ENCODE assay signal across 14 cellular contexts in genomic region chr6:144660545-144660944, GRCh38.
DNase-seq lines count a peak whose midpoint lies in the region; ATAC-seq and TF ChIP-seq lines count a peak whose summit lies in the region.
"Had no signal": no experiment of that assay in that cellular context is flagged by ENCODE, and none has a peak within 500 bp of the region (broad histone marks: within the 10 kb centered on the region; RNA-seq: fewer than 3 reads in every experiment).

No MANE protein-coding gene starts in this region.

- TF ChIP-seq POLR2A in breast epithelium (IDR thresholded peaks at IDR 0.05) (no peak), body of pancreas (IDR thresholded peaks at IDR 0.05) (no peak)

- H3K4me3 Mint-ChIP-seq in MCF 10A (ENCODE audit: unreplicated experiment), result no peak overlapping the region
- H3K4me3 Mint-ChIP-seq in dendritic cell treated with granulocyte-macrophage colony-stimulating factor and Interleukin-4, amounts not matched to agents 40 ng/mL and 50 ng/mL, for 4 days, result peak overlapping the region; percentile 32
- H3K4me3 Mint-ChIP-seq: activated naive CD8-positive, alpha-beta T cell treated with anti-CD3 and anti-CD28 coated beads, Interleukin-2, amount 50 U/mL, for 24 hours had no signal

- H4K5ac ChIP-seq in mesendoderm (ENCODE audit: low read length), result no peak overlapping the region

- BruUV-seq in MCF 10A (replicated peaks; lab: Mats Ljungman, UMichigan), result no TSS peak

- H3K4ac ChIP-seq in mesendoderm (ENCODE audit: low read depth, low read length), result no peak overlapping the region

- no peaks in the 10 kb centered on the region for H3K79me2 ChIP-seq in mesendoderm (ENCODE audit: control insufficient read depth, insufficient read depth, low read length)

- POLR2A ChIA-PET in MCF 10A (lab: Yijun Ruan, JAX), result no interaction called here

- no peak overlapping the region for H2BK120ac ChIP-seq in mesendoderm (ENCODE audit: low read depth, low read length)

- H3K9ac ChIP-seq in mesendoderm (ENCODE audit: low read length), result no peak overlapping the region

- H3K36me3 ChIP-seq in breast epithelium (no peaks in the 10 kb centered on the region), mesendoderm (ENCODE audit: control insufficient read depth, insufficient read depth, low read length) (no peaks in the 10 kb centered on the region), body of pancreas (replicated peaks in 1 of 2; ENCODE audit: insufficient read depth in 1 of 2, low read depth in 2 of 2) (no peaks in the 10 kb centered on the region)
- H3K36me3 ChIP-seq: neutrophil had no signal

- CTCF ChIA-PET in MCF 10A (lab: Yijun Ruan, JAX), result interaction anchor here (0.7 kb wide), 3 partner anchors 11 to 731 kb away, joined by 3 read pairs; no protein-coding TSS in a partner anchor

- H2BK5ac ChIP-seq in mesendoderm (ENCODE audit: low read length), result no peak overlapping the region

- whole genome bisulfite sequencing in mesendoderm (ENCODE audit: extremely low coverage, insufficient coverage, low lambda C conversion rate), result no CpG with 5 or more reads among the region's 5 CpGs
- WGBS in body of pancreas, 2 donors, result 90 to 98% methylated on average over 5 of the region's 5 CpGs

- H3K27ac ChIP-seq in breast epithelium (peak overlapping the region; percentile 74 to 81), mesendoderm (ENCODE audit: low read depth, low read length) (no peak overlapping the region), body of pancreas (peak overlapping the region in 1 of 4 donors; percentile 1), foreskin keratinocyte (no peak overlapping the region)
- H3K27ac ChIP-seq: dorsolateral prefrontal cortex, VCaP had no signal

- H3K27ac Mint-ChIP-seq in MCF 10A (ENCODE audit: low read depth, unreplicated experiment), result no peak overlapping the region
- peak overlapping the region; percentile 89 for H3K27ac Mint-ChIP-seq in dendritic cell treated with granulocyte-macrophage colony-stimulating factor and Interleukin-4, amounts not matched to agents 40 ng/mL and 50 ng/mL, for 4 days

- peak overlapping the region; percentile 32 for H3K18ac ChIP-seq in mesendoderm (ENCODE audit: low read length)

- no peaks in the 10 kb centered on the region for H3K9me3 Mint-ChIP-seq in MCF 10A (ENCODE audit: unreplicated experiment)
- no peaks in the 10 kb centered on the region for H3K9me3 Mint-ChIP-seq in dendritic cell treated with granulocyte-macrophage colony-stimulating factor and Interleukin-4, amounts not matched to agents 40 ng/mL and 50 ng/mL, for 4 days

- no peak for TF ChIP-seq CTCF in breast epithelium (IDR thresholded peaks at IDR 0.05)
- TF ChIP-seq CTCF in MCF 10A (IDR thresholded peaks at IDR 0.05; ENCODE audit: unreplicated experiment), result no peak
- TF ChIP-seq CTCF in body of pancreas (IDR thresholded peaks at IDR 0.05), result no peak
- no peak for TF ChIP-seq CTCF in foreskin keratinocyte (conservative IDR thresholded peaks at IDR 0.05)

- intact Hi-C loops in breast epithelium (cut with DNase I; ENCODE audit: low total_unique reads) (no loop called here), MCF 10A (cut with micrococcal nuclease) (no loop called here), body of pancreas (cut with DNase I) (no loop called here)
- intact Hi-C loops in dendritic cell treated with granulocyte-macrophage colony-stimulating factor and Interleukin-4, amounts not matched to agents 40 ng/mL and 50 ng/mL, for 4 days (cut with micrococcal nuclease), result no loop called here

- ATAC-seq in body of pancreas, result no peak
- no peak for ATAC-seq in HG03196 (IDR thresholded peaks at IDR 0.05; ENCODE audit: unreplicated experiment)
- ATAC-seq in foreskin keratinocyte, result no peak
- ATAC-seq: activated naive CD8-positive, alpha-beta T cell treated with anti-CD3 and anti-CD28 coated beads, Interleukin-2, amount 50 U/mL, for 24 hours had no signal

- no peak overlapping the region for H3K23ac ChIP-seq in mesendoderm (ENCODE audit: low read length)

- no peak overlapping the region for H2AK5ac ChIP-seq in mesendoderm (ENCODE audit: low read length)

- H3K79me1 ChIP-seq in mesendoderm (ENCODE audit: low read length), result no peaks in the 10 kb centered on the region

- H3K4me1 ChIP-seq in breast epithelium (no peaks in the 10 kb centered on the region), mesendoderm (ENCODE audit: control insufficient read depth, low read depth, low read length) (peaks cover 14% of the 10 kb centered on the region), body of pancreas (peaks cover 57% of the 10 kb centered on the region), foreskin keratinocyte (peaks cover 32% of the 10 kb centered on the region)

- H4K8ac ChIP-seq in mesendoderm (ENCODE audit: low read depth, low read length), result no peak overlapping the region

- DNase-seq in breast epithelium (ENCODE audit: low spot score in 2 of 2) (no peak), MCF 10A (ENCODE audit: unreplicated experiment) (no peak), mesendoderm (no peak), body of pancreas (no peak), foreskin keratinocyte (no peak)
- DNase-seq in activated CD4-positive, alpha-beta T cell treated with anti-CD3 and anti-CD28 coated beads, Interleukin-2, amount 50 U/mL, for 1 hour, result no peak
- DNase-seq: activated CD8-positive, alpha-beta memory T cell treated with anti-CD3 and anti-CD28 coated beads, Interleukin-2, amount 50 U/mL, for 48 hours; activated naive CD8-positive, alpha-beta T cell treated with anti-CD3 and anti-CD28 coated beads, Interleukin-2, amount 50 U/mL, for 24 hours; dorsolateral prefrontal cortex; left cardiac atrium had no signal

- no peak overlapping the region for H3K56ac ChIP-seq in mesendoderm (ENCODE audit: low read length)

- peak overlapping the region in 2 of 3 donors; percentile 41 to 45 for H3K4me3 ChIP-seq in breast epithelium
- H3K4me3 ChIP-seq in mesendoderm (ENCODE audit: low read length), result no peak overlapping the region
- no peak overlapping the region for H3K4me3 ChIP-seq in body of pancreas

- no peak overlapping the region for H2BK15ac ChIP-seq in mesendoderm (replicated peaks; ENCODE audit: low read depth)

- H3K27me3 Mint-ChIP-seq in MCF 10A (ENCODE audit: insufficient read depth, unreplicated experiment), result no peaks in the 10 kb centered on the region
- no peaks in the 10 kb centered on the region for H3K27me3 Mint-ChIP-seq in dendritic cell treated with granulocyte-macrophage colony-stimulating factor and Interleukin-4, amounts not matched to agents 40 ng/mL and 50 ng/mL, for 4 days
- H3K27me3 Mint-ChIP-seq: activated naive CD8-positive, alpha-beta T cell treated with anti-CD3 and anti-CD28 coated beads, Interleukin-2, amount 50 U/mL, for 24 hours had no signal

- H3K4me1 Mint-ChIP-seq in MCF 10A (ENCODE audit: insufficient read depth, unreplicated experiment), result peaks cover 13% of the 10 kb centered on the region
- peaks cover 56% of the 10 kb centered on the region for H3K4me1 Mint-ChIP-seq in dendritic cell treated with granulocyte-macrophage colony-stimulating factor and Interleukin-4, amounts not matched to agents 40 ng/mL and 50 ng/mL, for 4 days (ENCODE audit: low read depth)

- H3K36me3 Mint-ChIP-seq in MCF 10A (ENCODE audit: insufficient read depth, unreplicated experiment), result no peaks in the 10 kb centered on the region
- no peaks in the 10 kb centered on the region for H3K36me3 Mint-ChIP-seq in dendritic cell treated with granulocyte-macrophage colony-stimulating factor and Interleukin-4, amounts not matched to agents 40 ng/mL and 50 ng/mL, for 4 days (ENCODE audit: low read depth)

- H3K27me3 ChIP-seq in breast epithelium, result no peaks in the 10 kb centered on the region
- no peaks in the 10 kb centered on the region for H3K27me3 ChIP-seq in mesendoderm (ENCODE audit: insufficient read depth, low read length, poor library complexity)
- no peaks in the 10 kb centered on the region for H3K27me3 ChIP-seq in body of pancreas
- no peaks in the 10 kb centered on the region for H3K27me3 ChIP-seq in foreskin keratinocyte
- H3K27me3 ChIP-seq: dorsolateral prefrontal cortex, neutrophil had no signal

- H3K4me2 ChIP-seq in mesendoderm (ENCODE audit: low read length), result no peak overlapping the region

- H3K9me3 ChIP-seq in breast epithelium, result no peaks in the 10 kb centered on the region
- no peaks in the 10 kb centered on the region for H3K9me3 ChIP-seq in body of pancreas
- H3K9me3 ChIP-seq: neutrophil had no signal

Comparison
In these comparisons a context has a peak if more than half of its experiments do, and no peak if none do; other contexts are left out.
1. H3K27ac ChIP-seq: peak in breast epithelium (2 of 2); none in mesendoderm (single experiment) and foreskin keratinocyte (single experiment).
2. H3K4me3 ChIP-seq: peak in breast epithelium (2 of 3); none in mesendoderm (single experiment) and body of pancreas (0 of 2).